In genomic region chr1:114581335-114582287, GRCh38 we compare ENCODE assay signal across 8 cellular contexts. TPM values are rescaled to one million over a fixed set of nuclear protein-coding genes. Genes with fewer than 3 reads are reported as not detected.
A peak's percentile ranks its signal among the peaks of the same experiment; 100 is the strongest.
DNase-seq lines count a peak whose midpoint lies in the region; ATAC-seq and TF ChIP-seq lines count a peak whose summit lies in the region.

BCAS2 (minus strand) TSS chr1:114581615; CDS start chr1:114581591, 24 bp downstream.

- no peaks in the 10 kb centered on the region for H3K36me3 ChIP-seq in testis (ENCODE audit: low read depth, missing control alignments)

- peak within 1 kb of the TSS; percentile 96 for H3K4me3 Mint-ChIP-seq in activated naive CD8-positive, alpha-beta T cell

- peaks cover 38% of the 10 kb centered on the region for H3K4me1 Mint-ChIP-seq in activated naive CD8-positive, alpha-beta T cell (ENCODE audit: low read depth)

- ATAC-seq in HG02623 (IDR thresholded peaks at IDR 0.05; ENCODE audit: unreplicated experiment) = peak; percentile 99
- peak; percentile 98 for ATAC-seq in omental fat pad (ENCODE audit: low FRiP score)

- no peaks in the 10 kb centered on the region for H3K9me3 ChIP-seq in testis

- peak within 1 kb of the TSS; percentile 97 for H3K27ac Mint-ChIP-seq in activated naive CD8-positive, alpha-beta T cell

- no peaks in the 10 kb centered on the region for H3K4me1 ChIP-seq in testis

- peak within 1 kb of the TSS; percentile 67 to 76 for H3K4me3 ChIP-seq in testis

- H3K36me3 Mint-ChIP-seq in activated naive CD8-positive, alpha-beta T cell = peaks cover 13% of the 10 kb centered on the region

- H3K27me3 ChIP-seq in testis = no peaks in the 10 kb centered on the region

- TF ChIP-seq CTCF in GM10248 (IDR thresholded peaks at IDR 0.05; ENCODE audit: control extremely low read depth, extremely low read depth, low read depth, missing control alignments) (no peak), omental fat pad (IDR thresholded peaks at IDR 0.05) (no peak), testis (IDR thresholded peaks at IDR 0.05) (no peak)

- H3K9me3 Mint-ChIP-seq in activated naive CD8-positive, alpha-beta T cell (ENCODE audit: low read depth) = no peaks in the 10 kb centered on the region

- 3% methylated on average over 39 to 40 of the region's 40 CpGs for WGBS in testis, 2 donors

- POLR2A ChIA-PET in GM10248 (lab: Yijun Ruan, JAX) = interaction anchor here (0.7 kb wide), 1 partner anchor 10 kb away, joined by 3 read pairs; no protein-coding TSS in a partner anchor

- CTCF ChIA-PET in GM10248 (lab: Yijun Ruan, JAX) = interaction anchor here (2.4 kb wide), 1 partner anchor 17 kb away, joined by 7 read pairs; no protein-coding TSS in a partner anchor

- TF ChIP-seq POLR2A in testis (IDR thresholded peaks at IDR 0.05) = peak; percentile 72

- peak within 1 kb of the TSS; percentile 86 to 91 for H3K27ac ChIP-seq in testis

- intact Hi-C loops in testis (cut with DNase I; ENCODE audit: low total_unique reads) = no loop called here

- no peaks in the 10 kb centered on the region for H3K27me3 Mint-ChIP-seq in activated naive CD8-positive, alpha-beta T cell

- DNase-seq in GM10248 (ENCODE audit: extremely low spot score) = peak; percentile 88
- DNase-seq in NCI-H1105 (lab: John Stamatoyannopoulos, UW) = peak; percentile 98
- peak; percentile 97 for DNase-seq in SKM-1 treated with dmso at 0.1 percent for 144 hours (lab: John Stamatoyannopoulos, UW; ENCODE audit: unreplicated experiment)
- peak; percentile 97 for DNase-seq in glomerular visceral epithelial cell (ENCODE audit: extremely low spot score)
- DNase-seq in omental fat pad (ENCODE audit: low spot score) = peak; percentile 90
- DNase-seq in testis = peak; percentile 99

RNA-seq across cellular contexts. Expression of gene BCAS2, which starts in this region (rescaled TPM):
- total RNA-seq in omental fat pad (10 to 100 TPM; 32.3 to 54.3 (median 35.6) TPM), testis (10 to 100 TPM; 47.7 to 51.4 TPM)
- 41.8 TPM for polyA plus RNA-seq in testis (ENCODE audit: insufficient read depth, low read depth, low replicate concordance)

Comparison
In these comparisons a context has a peak if more than half of its experiments do, and no peak if none do; other contexts are left out.
1. Peak in every context shown above with its lines: DNase-seq, ATAC-seq, H3K4me3 ChIP-seq and H3K27ac ChIP-seq.